In the genomic region with DNA sequence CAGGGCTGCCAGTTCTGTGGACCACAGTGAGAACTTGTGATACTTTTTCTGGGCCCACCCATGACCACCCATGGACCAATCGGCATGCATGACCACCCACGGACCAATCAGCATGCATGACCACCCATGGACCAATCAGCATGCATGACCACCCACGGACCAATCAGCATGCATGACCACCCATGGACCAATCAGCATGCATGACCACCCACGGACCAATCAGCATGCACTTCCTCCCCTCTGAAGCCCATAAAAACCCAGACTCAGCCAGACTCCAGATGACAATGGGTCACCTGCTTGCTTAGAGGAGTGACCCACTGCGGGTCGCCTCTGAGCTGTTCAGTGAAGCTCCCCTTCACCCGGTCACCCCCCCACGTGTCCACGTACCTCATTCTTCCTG, we compare ENCODE assay signal across 11 cellular contexts. TPM values are rescaled to one million over a fixed set of nuclear protein-coding genes. Genes with fewer than 3 reads are reported as not detected.
"Had no signal": no experiment of that assay in that cellular context is flagged by ENCODE, and none has a peak within 500 bp of the region (broad histone marks: within the 10 kb centered on the region; RNA-seq: fewer than 3 reads in every experiment).

No MANE protein-coding gene starts in this region.

RNA-seq across cellular contexts. Expression of a gene that starts 18.7 kb away (rescaled TPM):
- total RNA-seq: activated B cell treated with CpG ODN at 0.5 μM for 24 hours; activated CD4-positive, alpha-beta T cell treated with anti-CD3 and anti-CD28 coated beads, Interleukin-2, amount 10 ng/mL, durations not matched to agents 24 days and 14 days; activated CD8-positive, alpha-beta T cell treated with anti-CD3 and anti-CD28 coated beads, Interleukin-2, amount 10 ng/mL, durations not matched to agents 7 days and 5 days; activated naive CD8-positive, alpha-beta T cell treated with anti-CD3 and anti-CD28 coated beads, Interleukin-2, amount 10 ng/mL, durations not matched to agents 7 days and 5 days; activated T-helper 2 cell treated with anti-CD3 and anti-CD28 coated beads, Interferon-gamma antibody, Interleukin-2, Interleukin-4, amounts not matched to agents 10 μg/mL and 5 μg/mL and 100 μg/mL, durations not matched to agents 14 hours and 24 hours and 36 hours; ascending aorta; breast epithelium; M059J; OCI-LY7; PC-9 had no signal
- polyA plus RNA-seq: adipose tissue had no signal
